Comparison of ENCODE assay signal across 28 cellular contexts in genomic region chr10:77993612-77994011, GRCh38.
"Had no signal": no experiment of that assay in that cellular context is flagged by ENCODE, and none has a peak within 500 bp of the region (broad histone marks: within the 10 kb centered on the region; RNA-seq: fewer than 3 reads in every experiment).

No MANE protein-coding gene starts in this region.

- H3K27me3 Mint-ChIP-seq: naive B cell; natural killer cell treated with Interleukin-12 subunit alpha and Interleukin-12 subunit beta and Interleukin-15 and Interleukin-18, amount 100 ng/mL, for 72 hours had no signal

- H3K27me3 ChIP-seq: dorsolateral prefrontal cortex, esophagus muscularis mucosa, foreskin keratinocyte, heart right ventricle, right atrium auricular region, stomach, thyroid gland had no signal

- H3K4me1 ChIP-seq: esophagus muscularis mucosa, foreskin keratinocyte, lower lobe of right lung, prostate gland, stomach had no signal

- H3K4me3 Mint-ChIP-seq: immature natural killer cell; naive B cell; natural killer cell treated with Interleukin-12 subunit alpha and Interleukin-12 subunit beta and Interleukin-15 and Interleukin-18, amount 100 ng/mL, for 72 hours had no signal

- DNase-seq: dorsolateral prefrontal cortex; effector CD8-positive, alpha-beta T cell; foreskin keratinocyte; glutamatergic neuron; heart right ventricle; hypothalamus; immature natural killer cell; islet precursor cell; kidney glomerular epithelial cell; left colon; left ventricle myocardium superior; lower lobe of right lung; naive B cell; nucleus accumbens; stimulated activated CD4-positive, alpha-beta T cell treated with anti-CD3 and anti-CD28 coated beads, Interleukin-12 subunit alpha, Interleukin-12 subunit beta, amount 100 ng/mL, for 4 hours; stimulated activated CD4-positive, alpha-beta T cell treated with anti-CD3 and anti-CD28 coated beads, Interleukin-1b, Interleukin-23, amount 100 ng/mL, for 48 hours; stimulated activated CD4-positive, alpha-beta T cell treated with anti-CD3 and anti-CD28 coated beads, Interleukin-4, amount 100 ng/mL, for 1 hour; stimulated activated CD8-positive, alpha-beta memory T cell treated with anti-CD3 and anti-CD28 coated beads, Interleukin-4, amount 100 ng/mL, for 48 hours; stimulated activated naive CD4-positive, alpha-beta T cell treated with Interleukin-2 at 50 U/mL for 16 hours; stomach; thyroid gland; trophoblast cell had no signal

- ATAC-seq: foreskin keratinocyte; heart right ventricle; left colon; left ventricle myocardium superior; lower lobe of right lung; natural killer cell treated with Interleukin-12 subunit alpha and Interleukin-12 subunit beta and Interleukin-15 and Interleukin-18, amount 100 ng/mL, for 72 hours; sciatic nerve had no signal

- H3K4me2 ChIP-seq: smooth muscle cell had no signal

- H3K9me3 Mint-ChIP-seq: immature natural killer cell; naive B cell; natural killer cell treated with Interleukin-12 subunit alpha and Interleukin-12 subunit beta and Interleukin-15 and Interleukin-18, amount 100 ng/mL, for 72 hours had no signal

- H3K27ac ChIP-seq: dorsolateral prefrontal cortex, esophagus muscularis mucosa, foreskin keratinocyte, heart right ventricle, lower lobe of right lung, prostate gland, right atrium auricular region, stomach had no signal

- H3K9me3 ChIP-seq: esophagus muscularis mucosa, heart right ventricle, lower lobe of right lung, prostate gland, right atrium auricular region, stomach, thyroid gland had no signal

- H3K27ac Mint-ChIP-seq: immature natural killer cell; natural killer cell treated with Interleukin-12 subunit alpha and Interleukin-12 subunit beta and Interleukin-15 and Interleukin-18, amount 100 ng/mL, for 72 hours had no signal

- H3K4me3 ChIP-seq: dorsolateral prefrontal cortex, esophagus muscularis mucosa, heart right ventricle, lower lobe of right lung, prostate gland, right atrium auricular region, smooth muscle cell, stomach, thyroid gland had no signal

- H3K36me3 ChIP-seq: prostate gland had no signal
